ENCODE assay signal across 11 cellular contexts in genomic region chr3:17605032-17605431, GRCh38.
DNase-seq lines count a peak whose midpoint lies in the region; ATAC-seq, FAIRE-seq and TF ChIP-seq lines count a peak whose summit lies in the region.
"Had no signal": no experiment of that assay in that cellular context is flagged by ENCODE, and none has a peak within 500 bp of the region (broad histone marks: within the 10 kb centered on the region; RNA-seq: fewer than 3 reads in every experiment).

No MANE protein-coding gene starts in this region.

- H3K9me3 ChIP-seq in K562 (replicated peaks; ENCODE audit: control insufficient read depth, insufficient read depth, low read depth, low read length) (no peaks in the 10 kb centered on the region), WERI-Rb-1 (ENCODE audit: severe bottlenecking) (no peaks in the 10 kb centered on the region)

- no peak for TF ChIP-seq RAD21 in K562 (CRISPR knock-in tag; conservative IDR thresholded peaks at IDR 0.05 in 1 of 2, IDR thresholded peaks at IDR 0.05 in 1 of 2)

- intact Hi-C loops in K562 (cut with micrococcal nuclease) = no loop called here

- FAIRE-seq in K562 (lab: Jason Lieb, UNC) (no peak), D721Med (lab: Jason Lieb, UNC) (no peak)
- FAIRE-seq: TTC549 had no signal

- CTCF ChIA-PET in K562 (lab: Yijun Ruan, JAX; ENCODE audit: low intra/inter-chr PET ratio) = no interaction called here

- TF ChIP-seq POLR2A in K562 (conservative IDR thresholded peaks at IDR 0.05) = no peak

- DNase-seq in DMS53 (lab: John Stamatoyannopoulos, UW) (peak; percentile 13), HT-29 (ENCODE audit: low spot score) (peak; percentile 7), K562 (ENCODE audit: extremely low read depth in 1 of 4, low spot score in 3 of 4) (no peak), lung microvascular endothelial cell (ENCODE audit: low read depth in 2 of 2) (peak; percentile 3 to 80), G401 (ENCODE audit: low spot score) (no peak), WERI-Rb-1 (no peak), DMS114 treated with DMSO at 0.1 percent for 48 hours (lab: John Stamatoyannopoulos, UW; ENCODE audit: unreplicated experiment) (no peak), D721Med (ENCODE audit: insufficient read length, low spot score) (no peak)
- DNase-seq: NCI-H1092 treated with DMSO at 0.1 percent for 48 hours had no signal

- no peaks in the 10 kb centered on the region for H3K79me2 ChIP-seq in K562 (ENCODE audit: control insufficient read depth, insufficient read depth, low read length)

- in situ Hi-C loops in K562 (cut with MboI) (no loop called here), G401 (cut with HindIII; ENCODE audit: low sequenced_read_pairs) (no loop called here)

- H2AFZ ChIP-seq in K562 (ENCODE audit: low read depth, low read length) = no peak overlapping the region

- POLR2A ChIA-PET in K562 (lab: Yijun Ruan, JAX) = interaction anchor here (1.3 kb wide), 1 partner anchor 8 kb away, joined by 4 read pairs; no protein-coding TSS in a partner anchor

- BruUV-seq in K562 (replicated peaks; lab: Mats Ljungman, UMichigan) = no TSS peak

- no peak overlapping the region for H3K4me2 ChIP-seq in K562 (ENCODE audit: insufficient read depth, low read length)

- no peaks in the 10 kb centered on the region for H3K9me1 ChIP-seq in K562 (ENCODE audit: control insufficient read depth, insufficient read depth, low read length)

- H3K4me3 ChIP-seq in K562 (no peak overlapping the region), WERI-Rb-1 (ENCODE audit: low read depth, low read length) (no peak overlapping the region)

- H3K27me3 ChIP-seq in K562 (ENCODE audit: control insufficient read depth in 2 of 2, insufficient read depth in 2 of 2, low read length in 2 of 2) (no peaks in the 10 kb centered on the region), WERI-Rb-1 (ENCODE audit: insufficient read depth, low read depth, severe bottlenecking) (no peaks in the 10 kb centered on the region)

- H3K27ac ChIP-seq in K562 (ENCODE audit: extremely low read depth, low read depth, low read length) = no peak overlapping the region
- H3K27ac ChIP-seq in WERI-Rb-1 = no peak overlapping the region

- H3K4me1 ChIP-seq in K562 (replicated peaks in 1 of 2; ENCODE audit: control insufficient read depth in 2 of 2, insufficient read depth in 2 of 2, low read length in 2 of 2) = no peaks in the 10 kb centered on the region

- no peaks in the 10 kb centered on the region for H4K20me1 ChIP-seq in K562 (replicated peaks; ENCODE audit: control insufficient read depth, insufficient read depth, low read length)

- H3K36me3 ChIP-seq in K562 (ENCODE audit: control insufficient read depth, insufficient read depth, low read length) (no peaks in the 10 kb centered on the region), WERI-Rb-1 (no peaks in the 10 kb centered on the region)

- H3K9ac ChIP-seq in K562 (ENCODE audit: insufficient read depth in 1 of 2, low read depth in 2 of 2, low read length in 2 of 2) = no peak overlapping the region

- no peak for ATAC-seq in K562
- ATAC-seq: stimulated activated memory B cell treated with anti-CD40 and anti-IgM and Interleukin-4, amounts not matched to agents 10 μg/mL and 1 μg/mL and 100 μg/mL, for 72 hours had no signal

- TF ChIP-seq CTCF in K562 (IDR thresholded peaks at IDR 0.05 in 2 of 3, conservative IDR thresholded peaks at IDR 0.05 in 1 of 3; ENCODE audit: insufficient read depth in 2 of 3, low read depth in 1 of 3, low read length in 3 of 3) (no peak), WERI-Rb-1 (IDR thresholded peaks at IDR 0.05; ENCODE audit: low read depth, low read length) (no peak), D721Med (IDR thresholded peaks at IDR 0.05; ENCODE audit: insufficient read depth, missing control alignments) (no peak)

- no peak for TF ChIP-seq EP300 in K562 (IDR thresholded peaks at IDR 0.05; ENCODE audit: low read length)

TF ChIP-seq in K562, 482 proteins besides CTCF, POLR2A, EP300 and RAD21:
- TF ChIP-seq JUND (IDR thresholded peaks at IDR 0.05; ENCODE audit: borderline replicate concordance, low read depth, low read length) (peak; percentile 55; the same call in 1 of the 2 replicates), JUND (tag; IDR thresholded peaks at IDR 0.05; ENCODE audit: borderline replicate concordance, low read depth, low read length) (peak; percentile 21; the same call in 1 of the 3 replicates), ATF3 (IDR thresholded peaks at IDR 0.05) (peak; percentile 59), ATF3 (CRISPR knock-in tag; conservative IDR thresholded peaks at IDR 0.05) (no peak), ZNF12 (CRISPR knock-in tag; IDR thresholded peaks at IDR 0.05) (no peak), FOSL1 (tag; conservative IDR thresholded peaks at IDR 0.05) (peak; percentile 48; the same call in 1 of the 2 replicates)

Comparison
In these comparisons a context has a peak if more than half of its experiments do, and no peak if none do; other contexts are left out.
1. DNase-seq: peak in DMS53 (single experiment), HT-29 (single experiment) and lung microvascular endothelial cell (2 of 2); none in K562 (0 of 4), G401 (single experiment), WERI-Rb-1 (single experiment), DMS114 treated with DMSO at 0.1 percent for 48 hours (single experiment) and D721Med (single experiment).